In genomic region chr10:92990615-92991014, GRCh38 we compare ENCODE assay signal across 9 cellular contexts.
DNase-seq lines count a peak whose midpoint lies in the region; ATAC-seq and FAIRE-seq lines count a peak whose summit lies in the region.
"Had no signal": no experiment of that assay in that cellular context is flagged by ENCODE, and none has a peak within 500 bp of the region (broad histone marks: within the 10 kb centered on the region; RNA-seq: fewer than 3 reads in every experiment).

No MANE protein-coding gene starts in this region.

- peak; percentile 43 for ATAC-seq in HG02642 (IDR thresholded peaks at IDR 0.05; ENCODE audit: poor library complexity, unreplicated experiment)

- H3K27ac ChIP-seq in small intestine (ENCODE audit: low read depth in 1 of 2, low read length in 1 of 2): no peak overlapping the region
- H3K27ac ChIP-seq: ovary had no signal

- 38 to 52% (median 42%) methylated on average over 1 of the region's 1 CpG for WGBS in small intestine, 3 donors

- no peaks in the 10 kb centered on the region for H3K9me3 ChIP-seq in small intestine (ENCODE audit: control insufficient read depth, low read depth)
- H3K9me3 ChIP-seq: ovary had no signal

- H3K27me3 ChIP-seq in small intestine (ENCODE audit: control insufficient read depth in 2 of 2, insufficient read depth in 2 of 2, low read length in 2 of 2): no peaks in the 10 kb centered on the region
- H3K27me3 ChIP-seq: ovary had no signal

- no peaks in the 10 kb centered on the region for H3K36me3 ChIP-seq in small intestine (ENCODE audit: control insufficient read depth in 2 of 2, insufficient read depth in 2 of 2, low read length in 2 of 2)
- H3K36me3 ChIP-seq: ovary had no signal

- DNase-seq in NCI-H1417 (lab: John Stamatoyannopoulos, UW): peak in 2 of 3 experiments; percentile 30 to 61
- DNase-seq in NCI-H1417 treated with DMSO at 0.1 percent for 48 hours (lab: John Stamatoyannopoulos, UW): no peak
- peak; percentile 21 to 22 for DNase-seq in activated T-cell treated with anti-CD3 and anti-CD28 coated beads, Interleukin-2, amount 50 U/mL, for 48 hours
- peak; percentile 10 for DNase-seq in small intestine
- DNase-seq in SK-N-DZ (ENCODE audit: low spot score): no peak
- no peak for DNase-seq in mucosa of gallbladder (ENCODE audit: low spot score)
- no peak for DNase-seq in NCI-H2081 treated with DMSO at 0.1 percent for 48 hours (lab: John Stamatoyannopoulos, UW)
- DNase-seq: ovary had no signal

- no peak for FAIRE-seq in small intestine (lab: Jason Lieb, UNC)

- no peaks in the 10 kb centered on the region for H3K4me1 ChIP-seq in small intestine (ENCODE audit: control insufficient read depth in 2 of 2, insufficient read depth in 1 of 2, low read depth in 1 of 2, low read length in 1 of 2)

- H3K4me3 ChIP-seq in small intestine (ENCODE audit: low read depth in 1 of 2, low read length in 2 of 2): no peak overlapping the region
- H3K4me3 ChIP-seq: ovary had no signal

Comparison
In these comparisons a context has a peak if more than half of its experiments do, and no peak if none do; other contexts are left out.
1. DNase-seq: peak in NCI-H1417 (2 of 3), activated T-cell treated with anti-CD3 and anti-CD28 coated beads, Interleukin-2, amount 50 U/mL, for 48 hours (2 of 2) and small intestine (single experiment); none in NCI-H1417 treated with DMSO at 0.1 percent for 48 hours (single experiment), SK-N-DZ (single experiment), mucosa of gallbladder (single experiment) and NCI-H2081 treated with DMSO at 0.1 percent for 48 hours (single experiment).